Comparison of ENCODE assay signal across 8 cellular contexts in genomic region chr17:42683407-42684031, GRCh38.
DNase-seq lines count a peak whose midpoint lies in the region; ATAC-seq lines count a peak whose summit lies in the region.

No MANE protein-coding gene starts in this region.

- in situ Hi-C loops in KBM-7 (cut with MboI; ENCODE audit: low pct_unique_long_range_greater_than_20kb, low sequenced_read_pairs), result no loop called here

- peaks cover 3% of the 10 kb centered on the region for H3K36me3 Mint-ChIP-seq in T-helper 1 cell treated with Interleukin-12 subunit alpha and Interleukin-12 subunit beta and Interleukin-4 antibody, amounts not matched to agents 30 μg/mL and 1 μg/mL, for 36 hours (ENCODE audit: low read depth)

- H3K4me3 Mint-ChIP-seq in T-helper 1 cell treated with Interleukin-12 subunit alpha and Interleukin-12 subunit beta and Interleukin-4 antibody, amounts not matched to agents 30 μg/mL and 1 μg/mL, for 36 hours, result peak overlapping the region; percentile 43
- H3K4me3 Mint-ChIP-seq in stimulated activated naive CD8-positive, alpha-beta T cell treated with anti-CD3 and anti-CD28 coated beads, Interleukin-15, amount 100 ng/mL, for 72 hours, result peak overlapping the region; percentile 5 to 85

- peak overlapping the region; percentile 77 for H3K4me3 ChIP-seq in iPS-18c (ENCODE audit: insufficient read depth, low read depth, low read length)

- no peak overlapping the region for H3K27ac Mint-ChIP-seq in T-helper 1 cell treated with Interleukin-12 subunit alpha and Interleukin-12 subunit beta and Interleukin-4 antibody, amounts not matched to agents 30 μg/mL and 1 μg/mL, for 36 hours
- H3K27ac Mint-ChIP-seq in stimulated activated naive CD8-positive, alpha-beta T cell treated with anti-CD3 and anti-CD28 coated beads, Interleukin-15, amount 100 ng/mL, for 72 hours, result no peak overlapping the region

- no peaks in the 10 kb centered on the region for H3K9me3 ChIP-seq in iPS-18c (ENCODE audit: control insufficient read depth, insufficient read depth, low read length)

- peaks cover 47% of the 10 kb centered on the region for H3K27me3 Mint-ChIP-seq in T-helper 1 cell treated with Interleukin-12 subunit alpha and Interleukin-12 subunit beta and Interleukin-4 antibody, amounts not matched to agents 30 μg/mL and 1 μg/mL, for 36 hours (ENCODE audit: low read depth)
- peaks cover 59% of the 10 kb centered on the region for H3K27me3 Mint-ChIP-seq in stimulated activated naive CD8-positive, alpha-beta T cell treated with anti-CD3 and anti-CD28 coated beads, Interleukin-15, amount 100 ng/mL, for 72 hours

- no peaks in the 10 kb centered on the region for H3K9me3 Mint-ChIP-seq in T-helper 1 cell treated with Interleukin-12 subunit alpha and Interleukin-12 subunit beta and Interleukin-4 antibody, amounts not matched to agents 30 μg/mL and 1 μg/mL, for 36 hours
- H3K9me3 Mint-ChIP-seq in stimulated activated naive CD8-positive, alpha-beta T cell treated with anti-CD3 and anti-CD28 coated beads, Interleukin-15, amount 100 ng/mL, for 72 hours, result no peaks in the 10 kb centered on the region

- no peak for ATAC-seq in stimulated activated naive CD8-positive, alpha-beta T cell treated with anti-CD3 and anti-CD28 coated beads, Interleukin-15, amount 100 ng/mL, for 72 hours
- ATAC-seq in HG02852 (IDR thresholded peaks at IDR 0.05; ENCODE audit: unreplicated experiment), result no peak

- peaks cover 33% of the 10 kb centered on the region for H3K4me1 Mint-ChIP-seq in T-helper 1 cell treated with Interleukin-12 subunit alpha and Interleukin-12 subunit beta and Interleukin-4 antibody, amounts not matched to agents 30 μg/mL and 1 μg/mL, for 36 hours (ENCODE audit: low read depth)
- H3K4me1 Mint-ChIP-seq in stimulated activated naive CD8-positive, alpha-beta T cell treated with anti-CD3 and anti-CD28 coated beads, Interleukin-15, amount 100 ng/mL, for 72 hours, result peaks cover 57% of the 10 kb centered on the region

- DNase-seq in T-helper 1 cell (no peak), astrocyte of the hippocampus (ENCODE audit: low read depth, low spot score) (peak; percentile 34), KBM-7 (no peak), NCI-H1417 treated with DMSO at 0.1 percent for 48 hours (lab: John Stamatoyannopoulos, UW) (no peak)
- no peak for DNase-seq in stimulated activated naive CD8-positive, alpha-beta T cell treated with anti-CD3 and anti-CD28 coated beads, Interleukin-15, amount 100 ng/mL, for 72 hours
